10 cellular contexts compared by ENCODE assay signal in genomic region chr5:41842777-41843176, GRCh38. TPM values are rescaled to one million over a fixed set of nuclear protein-coding genes. Genes with fewer than 3 reads are reported as not detected.
DNase-seq lines count a peak whose midpoint lies in the region; ATAC-seq, FAIRE-seq and TF ChIP-seq lines count a peak whose summit lies in the region.
"Had no signal": no experiment of that assay in that cellular context is flagged by ENCODE, and none has a peak within 500 bp of the region (broad histone marks: within the 10 kb centered on the region; RNA-seq: fewer than 3 reads in every experiment).

No MANE protein-coding gene starts in this region.

- DNase-seq in GM12878 (ENCODE audit: low read depth, low spot score) (peak; percentile 46), GM03348 (ENCODE audit: low spot score) (no peak), stomach (no peak)
- no peak for DNase-seq in naive thymus-derived CD4-positive, alpha-beta T cell
- DNase-seq: islet precursor cell had no signal

- no peak for TF ChIP-seq CTCF in GM12878 (IDR thresholded peaks at IDR 0.05 in 2 of 3, conservative IDR thresholded peaks at IDR 0.05 in 1 of 3; ENCODE audit: control insufficient read depth in 2 of 3, extremely low read depth in 1 of 3, insufficient read depth in 1 of 3, low read depth in 3 of 3, low read length in 3 of 3)
- TF ChIP-seq CTCF in stomach (IDR thresholded peaks at IDR 0.05) = no peak

- TF ChIP-seq POLR2A in GM12878 (IDR thresholded peaks at IDR 0.05; ENCODE audit: low read depth, low read length) (no peak), stomach (IDR thresholded peaks at IDR 0.05) (no peak)

- POLR2A ChIA-PET in GM12878 (lab: Charles Lee) = interaction anchor here (1.2 kb wide), 1 partner anchor 33 kb away, joined by 5 read pairs; no protein-coding TSS in a partner anchor
- POLR2A ChIA-PET in naive thymus-derived CD4-positive, alpha-beta T cell (lab: Charles Lee) = no interaction called here

- intact Hi-C loops in GM12878 (cut with micrococcal nuclease; ENCODE audit: unreplicated experiment) (loop anchor here (1.0 to 5.0 kb wide), 5 partner anchors 85 to 940 kb away; no protein-coding TSS in a partner anchor), stomach (cut with DNase I; ENCODE audit: low total_unique reads) (no loop called here)
- intact Hi-C loops in naive thymus-derived CD4-positive, alpha-beta T cell (cut with micrococcal nuclease) = loop anchor here (1.0 to 5.0 kb wide), 5 partner anchors 9 to 146 kb away; no protein-coding TSS in a partner anchor

- SMC1A ChIA-PET in GM12878 (lab: Charles Lee; ENCODE audit: uncharacterized antibody, unreplicated experiment) = interaction anchor here (0.6 to 5.7 kb wide), 32 partner anchors 8 to 572 kb away, joined by 3 to 57 read pairs (median 3); no protein-coding TSS in a partner anchor

- CTCF ChIA-PET in GM12878 (lab: Yijun Ruan, JAX) = interaction anchor here (0.6 to 6.4 kb wide), 34 partner anchors 8 to 1786 kb away, joined by 3 to 74 read pairs (median 6); partner anchors contain the start of gene RIMOC1
- CTCF ChIA-PET in naive thymus-derived CD4-positive, alpha-beta T cell (lab: Charles Lee) = interaction anchor here (1.2 kb wide), 1 partner anchor 9 kb away, joined by 4 read pairs; no protein-coding TSS in a partner anchor

- peaks cover 11% of the 10 kb centered on the region for H3K4me1 ChIP-seq in GM12878 (ENCODE audit: control insufficient read depth, insufficient read depth, low read length)
- H3K4me1 ChIP-seq in naive thymus-derived CD4-positive, alpha-beta T cell (ENCODE audit: control insufficient read depth in 2 of 2, insufficient read depth in 2 of 2, low read length in 2 of 2) = no peaks in the 10 kb centered on the region
- H3K4me1 ChIP-seq in stomach = no peaks in the 10 kb centered on the region

- FAIRE-seq in GM12878 (lab: Jason Lieb, UNC) = no peak

- peaks cover 0 to 37% (median 6%) of the 10 kb centered on the region in 5 donors for H3K36me3 Mint-ChIP-seq in naive thymus-derived CD4-positive, alpha-beta T cell

- TF ChIP-seq RAD21 in GM12878 (IDR thresholded peaks at IDR 0.05; ENCODE audit: insufficient read depth, low read depth, low read length) = no peak

- H3K9ac ChIP-seq in GM12878 (ENCODE audit: control insufficient read depth, insufficient read depth, low read length) = no peak overlapping the region

- no peak overlapping the region for H3K4me2 ChIP-seq in GM12878 (ENCODE audit: control insufficient read depth, insufficient read depth)

- no peaks in the 10 kb centered on the region for H4K20me1 ChIP-seq in GM12878 (ENCODE audit: control insufficient read depth, insufficient read depth)

- H3K27me3 ChIP-seq in GM12878 (replicated peaks in 1 of 2; ENCODE audit: control insufficient read depth in 2 of 2, insufficient read depth in 2 of 2, low read length in 1 of 2) (no peaks in the 10 kb centered on the region), stomach (no peaks in the 10 kb centered on the region)
- no peaks in the 10 kb centered on the region for H3K27me3 ChIP-seq in naive thymus-derived CD4-positive, alpha-beta T cell (ENCODE audit: control insufficient read depth in 2 of 2, insufficient read depth in 2 of 2, low read length in 2 of 2)

- no peak overlapping the region for H3K4me3 ChIP-seq in GM12878
- H3K4me3 ChIP-seq in naive thymus-derived CD4-positive, alpha-beta T cell (ENCODE audit: low read length) = no peak overlapping the region
- H3K4me3 ChIP-seq in stomach = no peak overlapping the region

- no TSS peak for BruUV-seq in GM12878 (replicated peaks; lab: Mats Ljungman, UMichigan)

- no peak overlapping the region for H3K27ac Mint-ChIP-seq in naive thymus-derived CD4-positive, alpha-beta T cell

- peak; percentile 79 for ATAC-seq in GM19025 (IDR thresholded peaks at IDR 0.05; ENCODE audit: low read depth, unreplicated experiment)
- ATAC-seq in GM21717 (IDR thresholded peaks at IDR 0.05; ENCODE audit: unreplicated experiment) = peak; percentile 80
- ATAC-seq in HG03108 (IDR thresholded peaks at IDR 0.05; ENCODE audit: unreplicated experiment) = peak; percentile 73
- ATAC-seq in GM12878 = peak; percentile 91
- ATAC-seq in naive thymus-derived CD4-positive, alpha-beta T cell = no peak

- no peak overlapping the region for H3K4me3 Mint-ChIP-seq in naive thymus-derived CD4-positive, alpha-beta T cell
- H3K4me3 Mint-ChIP-seq: central memory CD8-positive, alpha-beta T cell; nephron had no signal

- H3K36me3 ChIP-seq in GM12878 (ENCODE audit: control insufficient read depth in 2 of 2, insufficient read depth in 2 of 2, low read length in 1 of 2) = peaks cover 9 to 19% of the 10 kb centered on the region in 2 experiments
- H3K36me3 ChIP-seq in naive thymus-derived CD4-positive, alpha-beta T cell (ENCODE audit: control insufficient read depth in 2 of 3, insufficient read depth in 3 of 3, low read length in 3 of 3) = peaks cover 0 to 40% (median 0%) of the 10 kb centered on the region in 3 experiments
- H3K36me3 ChIP-seq in stomach = peaks cover 6 to 40% (median 29%) of the 10 kb centered on the region in 4 donors

- in situ Hi-C loops in GM12878 (cut with MboI) = loop anchor here (5.0 to 25.0 kb wide), 2 partner anchors 145 to 555 kb away; no protein-coding TSS in a partner anchor

- peak in 1 of 2 experiments; percentile 71; a peak in 1 of 4 replicates for TF ChIP-seq EP300 in GM12878 (IDR thresholded peaks at IDR 0.05; ENCODE audit: borderline replicate concordance in 1 of 2, control insufficient read depth in 1 of 2, low read depth in 2 of 2, low read length in 2 of 2)
- no peak for TF ChIP-seq EP300 in stomach (IDR thresholded peaks at IDR 0.05)

- no peaks in the 10 kb centered on the region for H3K9me3 Mint-ChIP-seq in naive thymus-derived CD4-positive, alpha-beta T cell
- H3K9me3 Mint-ChIP-seq: central memory CD8-positive, alpha-beta T cell; nephron had no signal

- H3K27ac ChIP-seq in GM12878 (ENCODE audit: control insufficient read depth, insufficient read depth) = no peak overlapping the region; the same call in 1 of the 2 replicates
- no peak overlapping the region for H3K27ac ChIP-seq in naive thymus-derived CD4-positive, alpha-beta T cell (ENCODE audit: low read depth, low read length)
- no peak overlapping the region for H3K27ac ChIP-seq in stomach

- H3K27me3 Mint-ChIP-seq in naive thymus-derived CD4-positive, alpha-beta T cell = no peaks in the 10 kb centered on the region
- H3K27me3 Mint-ChIP-seq: central memory CD8-positive, alpha-beta T cell had no signal

- H3K9me3 ChIP-seq in GM12878 (replicated peaks; ENCODE audit: control insufficient read depth, insufficient read depth, low read length) = no peaks in the 10 kb centered on the region
- H3K9me3 ChIP-seq in naive thymus-derived CD4-positive, alpha-beta T cell (ENCODE audit: control insufficient read depth in 2 of 3, low read length in 3 of 3) = no peaks in the 10 kb centered on the region
- no peaks in the 10 kb centered on the region for H3K9me3 ChIP-seq in stomach

- no peak overlapping the region for H2AFZ ChIP-seq in GM12878 (ENCODE audit: control insufficient read depth, low read depth, low read length)

- RAD21 ChIA-PET in GM12878 (lab: Charles Lee; ENCODE audit: unreplicated experiment) = interaction anchor here (0.7 to 5.4 kb wide), 14 partner anchors 35 to 937 kb away, joined by 3 to 46 read pairs (median 6); no protein-coding TSS in a partner anchor

- H3K79me2 ChIP-seq in GM12878 (ENCODE audit: control insufficient read depth, insufficient read depth, low read length) = no peaks in the 10 kb centered on the region

- peaks cover 0 to 11% (median 5%) of the 10 kb centered on the region in 7 donors for H3K4me1 Mint-ChIP-seq in naive thymus-derived CD4-positive, alpha-beta T cell
- H3K4me1 Mint-ChIP-seq: central memory CD8-positive, alpha-beta T cell had no signal

TF ChIP-seq in GM12878, 131 proteins besides CTCF, POLR2A, EP300 and RAD21 (continues in another document):
- TF ChIP-seq MTA2 (IDR thresholded peaks at IDR 0.05; ENCODE audit: low read depth) (peak; percentile 23; the same call in 1 of the 2 replicates), RCOR1 (conservative IDR thresholded peaks at IDR 0.05; ENCODE audit: low read depth, low read length) (0 out of 2 replicates have a peak, but pooled peaks have one; percentile 29), SPI1 (IDR thresholded peaks at IDR 0.05; ENCODE audit: borderline replicate concordance, insufficient read depth, low read depth, low read length) (peak; percentile 98)

RNA-seq across cellular contexts. Expression of gene OXCT1, which starts 27.4 kb away (rescaled TPM):
- total RNA-seq in GM12878 (2013; cell fraction: nucleolus; rRNA removed) = 33.6 and 40.7 TPM in 2 replicates
- 50.0 and 63.2 TPM in 2 replicates for total RNA-seq in GM12878 (2014; rRNA removed)
- total RNA-seq in GM12878 (2014; rRNA removed; fragmentation: Illumina TruSeq; extraction: Trizol) = 94.7 and 95.8 TPM in 2 replicates
- 68.4 and 71.1 TPM in 2 replicates for total RNA-seq in GM12878 (2021)
- 28.3 TPM for polyA plus RNA-seq in GM12878 (2011; ENCODE audit: low read depth)
- 62.9 and 91.8 TPM in 2 replicates for polyA plus RNA-seq in GM12878 (2011; rRNA removed)
- 22.9 and 24.3 TPM in 2 replicates for polyA plus RNA-seq in GM12878 (2011; cell fraction: cytosol; rRNA removed)
- 34.5 and 49.2 TPM in 2 replicates for polyA plus RNA-seq in GM12878 (2011; cell fraction: nucleus; rRNA removed)
- 43.7 and 46.5 TPM in 2 replicates for polyA plus RNA-seq in GM12878 (2012)
- polyA plus RNA-seq in GM12878 (2014; fragmentation: Illumina TruSeq; extraction: Trizol) = 101 and 129 TPM in 2 replicates
- 10 to 100 TPM; 46.9 to 61.3 TPM for polyA plus RNA-seq in GM12878 (2014; fragmentation: Nextera tagmentation; extraction: Ambion mirVana)
- polyA plus RNA-seq in GM12878 (2014; rRNA removed) = 61.5 and 72.5 TPM in 2 replicates
- 100 to 1,000 TPM in 1 of 2 experiments, 10 to 100 TPM in 1; 96.1 to 103 TPM for polyA plus RNA-seq in GM12878 (2016; fragmentation: Nextera tagmentation; extraction: Ambion mirVana)
- 34.4 and 56.9 TPM in 2 replicates for polyA minus RNA-seq in GM12878 (2011; rRNA and poly(A)+ RNA removed)
- 16.0 and 22.2 TPM in 2 replicates for polyA minus RNA-seq in GM12878 (2011; cell fraction: cytosol; rRNA and poly(A)+ RNA removed)
- polyA minus RNA-seq in GM12878 (2011; cell fraction: nucleus; rRNA and poly(A)+ RNA removed) = 25.8 and 40.1 TPM in 2 replicates
- total RNA-seq in naive thymus-derived CD4-positive, alpha-beta T cell = 10 to 100 TPM; 18.6 to 53.1 (median 30.0) TPM
- polyA plus RNA-seq in naive thymus-derived CD4-positive, alpha-beta T cell = 10 to 100 TPM; 26.1 to 32.4 TPM
- 10 to 100 TPM in 4 of 5 donors, 1 to 10 TPM in 1; 4.1 to 33.3 (median 11.6) TPM for total RNA-seq in stomach
- polyA plus RNA-seq in stomach = 10 to 100 TPM; 13.7 to 16.4 (median 15.9) TPM
